ENCODE assay signal across 8 cellular contexts in genomic region chr7:105353752-105354328, GRCh38. TPM values are rescaled to one million over a fixed set of nuclear protein-coding genes. Genes with fewer than 3 reads are reported as not detected.
A peak's percentile ranks its signal among the peaks of the same experiment; 100 is the strongest.
DNase-seq lines count a peak whose midpoint lies in the region; ATAC-seq, FAIRE-seq and TF ChIP-seq lines count a peak whose summit lies in the region.

No MANE protein-coding gene starts in this region.

- H3K4me1 Mint-ChIP-seq in astrocyte (ENCODE audit: low read depth, unreplicated experiment) (peaks cover 20% of the 10 kb centered on the region), mesothelial cell of epicardium (peaks cover 14% of the 10 kb centered on the region)

- peak overlapping the region; percentile 0 to 72 (median 56); a peak in 13 of 22 replicates for H3K9ac ChIP-seq in BLaER1 treated with 17β-estradiol and CSF1 and Interleukin-3, amounts not matched to agents 10 nM and 100 nM
- H3K9ac ChIP-seq in astrocyte (ENCODE audit: low read length) = no peak overlapping the region

- H4K20me1 ChIP-seq in BLaER1 treated with 17β-estradiol and CSF1 and Interleukin-3, amounts not matched to agents 10 nM and 100 nM = peaks cover 5 to 83% (median 45%) of the 10 kb centered on the region in 11 experiments; a peak in 19 of 22 replicates
- peaks cover 77% of the 10 kb centered on the region for H4K20me1 ChIP-seq in astrocyte (ENCODE audit: insufficient read depth, low read length)

- H3K4me1 ChIP-seq in BLaER1 treated with 17β-estradiol and CSF1 and Interleukin-3, amounts not matched to agents 10 nM and 100 nM = peaks cover 61 to 80% (median 72%) of the 10 kb centered on the region in 10 experiments
- H3K4me1 ChIP-seq in astrocyte (ENCODE audit: insufficient read depth, low read length) = peaks cover 30% of the 10 kb centered on the region

- DNase-seq in astrocyte (ENCODE audit: low read depth) (peak; percentile 20), mesothelial cell of epicardium (ENCODE audit: low spot score in 2 of 2, unreplicated experiment in 2 of 2) (no peak), NCI-H2081 (lab: John Stamatoyannopoulos, UW) (no peak), RPMI8226 (no peak)
- DNase-seq in activated CD4-positive, alpha-beta T cell treated with anti-CD3 and anti-CD28 coated beads, Interleukin-2, amount 50 U/mL, for 1 hour = no peak

- H3K27me3 Mint-ChIP-seq in astrocyte (ENCODE audit: low read depth, unreplicated experiment) (no peaks in the 10 kb centered on the region), mesothelial cell of epicardium (ENCODE audit: low read depth) (no peaks in the 10 kb centered on the region)

- peak overlapping the region; percentile 30 for H3K27ac Mint-ChIP-seq in astrocyte (ENCODE audit: unreplicated experiment)
- peak overlapping the region; percentile 44 for H3K27ac Mint-ChIP-seq in mesothelial cell of epicardium

- peaks cover 77% of the 10 kb centered on the region for H3K79me2 ChIP-seq in astrocyte (ENCODE audit: insufficient read depth, low read length)

- TF ChIP-seq CTCF in astrocyte (IDR thresholded peaks at IDR 0.05; ENCODE audit: insufficient read depth, low read depth, low read length) = no peak
- no peak for TF ChIP-seq CTCF in mesothelial cell of epicardium (IDR thresholded peaks at IDR 0.05; ENCODE audit: unreplicated experiment)

- H3K4me2 ChIP-seq in BLaER1 treated with 17β-estradiol and CSF1 and Interleukin-3, amounts not matched to agents 10 nM and 100 nM = peak overlapping the region; percentile 67 to 92 (median 84)
- peak overlapping the region; percentile 79 for H3K4me2 ChIP-seq in astrocyte (ENCODE audit: low read length)

- peak overlapping the region in 10 of 11 experiments; percentile 30 to 80 (median 70); a peak in 20 of 22 replicates for H3K27ac ChIP-seq in BLaER1 treated with 17β-estradiol and CSF1 and Interleukin-3, amounts not matched to agents 10 nM and 100 nM
- H3K27ac ChIP-seq in astrocyte (ENCODE audit: low read depth, low read length) = no peak overlapping the region

- ATAC-seq in HG02763 (IDR thresholded peaks at IDR 0.05; ENCODE audit: unreplicated experiment) (peak; percentile 30), HG03469 (IDR thresholded peaks at IDR 0.05; ENCODE audit: unreplicated experiment) (no peak)

- H3K36me3 Mint-ChIP-seq in astrocyte (ENCODE audit: low read depth, unreplicated experiment) (no peaks in the 10 kb centered on the region), mesothelial cell of epicardium (no peaks in the 10 kb centered on the region)

- H3K9me3 ChIP-seq in BLaER1 treated with 17β-estradiol and CSF1 and Interleukin-3, amounts not matched to agents 10 nM and 100 nM (replicated peaks in 1 of 11) = peaks cover 0 to 3% (median 0%) of the 10 kb centered on the region in 11 experiments; a peak in 1 of 22 replicates
- H3K9me3 ChIP-seq in astrocyte (ENCODE audit: insufficient read depth, low read depth, low read length) = no peaks in the 10 kb centered on the region

- H3K27me3 ChIP-seq in BLaER1 treated with 17β-estradiol and CSF1 and Interleukin-3, amounts not matched to agents 10 nM and 100 nM = no peaks in the 10 kb centered on the region
- no peaks in the 10 kb centered on the region for H3K27me3 ChIP-seq in astrocyte (ENCODE audit: insufficient read depth, low read length)

- no peaks in the 10 kb centered on the region for H3K36me3 ChIP-seq in BLaER1 treated with 17β-estradiol and CSF1 and Interleukin-3, amounts not matched to agents 10 nM and 100 nM
- no peaks in the 10 kb centered on the region for H3K36me3 ChIP-seq in astrocyte (ENCODE audit: insufficient read depth, low read length)

- no peak overlapping the region for H2AFZ ChIP-seq in astrocyte (ENCODE audit: low read depth, low read length)

- peak overlapping the region in 2 of 10 experiments; percentile 32 to 37; a peak in 3 of 20 replicates for H3K4me3 ChIP-seq in BLaER1 treated with 17β-estradiol and CSF1 and Interleukin-3, amounts not matched to agents 10 nM and 100 nM
- no peak overlapping the region for H3K4me3 ChIP-seq in astrocyte (ENCODE audit: insufficient read depth, low read depth, low read length)

- H3K9me3 Mint-ChIP-seq in astrocyte (ENCODE audit: unreplicated experiment) = no peaks in the 10 kb centered on the region
- H3K9me3 Mint-ChIP-seq in mesothelial cell of epicardium = no peaks in the 10 kb centered on the region

- H3K4me3 Mint-ChIP-seq in astrocyte (ENCODE audit: unreplicated experiment) (no peak overlapping the region), mesothelial cell of epicardium (no peak overlapping the region)

- FAIRE-seq in astrocyte (lab: Jason Lieb, UNC) = no peak

RNA-seq across cellular contexts. Expression of gene SRPK2, which starts 34.9 kb away (rescaled TPM):
- total RNA-seq in astrocyte = 54.8 and 59.2 TPM in 2 replicates
- 43.8 to 51.4 TPM (median 45.3 TPM) in 3 replicates for total RNA-seq in mesothelial cell of epicardium
